12 cellular contexts compared by ENCODE assay signal in genomic region chr17:46832945-46833839, GRCh38. TPM values are rescaled to one million over a fixed set of nuclear protein-coding genes. Genes with fewer than 3 reads are reported as not detected.
DNase-seq lines count a peak whose midpoint lies in the region.
"Had no signal": no experiment of that assay in that cellular context is flagged by ENCODE, and none has a peak within 500 bp of the region (broad histone marks: within the 10 kb centered on the region; RNA-seq: fewer than 3 reads in every experiment).

No MANE protein-coding gene starts in this region.

- no peak overlapping the region for H3K27ac ChIP-seq in SJCRH30
- H3K27ac ChIP-seq: A549 had no signal

- DNase-seq in NCI-H2196 (lab: John Stamatoyannopoulos, UW; ENCODE audit: unreplicated experiment) (peak; percentile 15), NCI-H2196 treated with DMSO at 0.1 percent for 48 hours (lab: John Stamatoyannopoulos, UW; ENCODE audit: unreplicated experiment) (no peak), anterior cingulate cortex (lab: John Stamatoyannopoulos, UW) (peak in 45 of 58 donors; percentile 6 to 71 (median 36)), stromal cell of bone marrow (ENCODE audit: low read depth) (peak; percentile 87), NCI-H524 (lab: John Stamatoyannopoulos, UW) (no peak), NCI-H1092 (lab: John Stamatoyannopoulos, UW) (no peak), SJCRH30 (no peak)
- DNase-seq: NCI-H2171 had no signal

- H3K27me3 ChIP-seq in SJCRH30: no peaks in the 10 kb centered on the region

- no peaks in the 10 kb centered on the region for H3K4me1 ChIP-seq in SJCRH30
- H3K4me1 ChIP-seq: A549 had no signal

- no peaks in the 10 kb centered on the region for H3K9me3 ChIP-seq in iPS-18c (ENCODE audit: control insufficient read depth, insufficient read depth, low read length)
- H3K9me3 ChIP-seq in SJCRH30 (replicated peaks): no peaks in the 10 kb centered on the region
- H3K9me3 ChIP-seq: A549 had no signal

- no peaks in the 10 kb centered on the region for H3K36me3 ChIP-seq in SJCRH30

- H3K4me3 ChIP-seq in iPS-18c (ENCODE audit: insufficient read depth, low read depth, low read length) (peak overlapping the region; percentile 28; the same call in 1 of the 2 replicates), SJCRH30 (no peak overlapping the region)
- H3K4me3 ChIP-seq: A549 had no signal

RNA-seq across cellular contexts. Expression of gene WNT3, which starts 14.7 kb away (rescaled TPM):
- total RNA-seq in SJCRH30 (2014; rRNA removed; shearing (Covaris generic)): 10.8 and 11.9 TPM in 2 replicates

RNA-seq across cellular contexts. Expression of gene WNT9B, which starts 18.2 kb away (rescaled TPM):
- not detected in 2 replicates for total RNA-seq in SJCRH30 (2014; rRNA removed; shearing (Covaris generic))
- total RNA-seq: endothelial cell of umbilical vein, urinary bladder had no signal

Comparison
In these comparisons a context has a peak if more than half of its experiments do, and no peak if none do; other contexts are left out.
1. DNase-seq: peak in NCI-H2196 (single experiment), anterior cingulate cortex (45 of 58) and stromal cell of bone marrow (single experiment); none in NCI-H2196 treated with DMSO at 0.1 percent for 48 hours (single experiment), NCI-H524 (0 of 2), NCI-H1092 (single experiment) and SJCRH30 (0 of 2).